In genomic region chr22:24727218-24727851, GRCh38 we compare ENCODE assay signal across 10 cellular contexts. TPM values are rescaled to one million over a fixed set of nuclear protein-coding genes. Genes with fewer than 3 reads are reported as not detected.
A peak's percentile ranks its signal among the peaks of the same experiment; 100 is the strongest.
DNase-seq lines count a peak whose midpoint lies in the region; ATAC-seq and TF ChIP-seq lines count a peak whose summit lies in the region.
"Had no signal": no experiment of that assay in that cellular context is flagged by ENCODE, and none has a peak within 500 bp of the region (broad histone marks: within the 10 kb centered on the region; RNA-seq: fewer than 3 reads in every experiment).

No MANE protein-coding gene starts in this region.

- DNase-seq in NCI-H2171 treated with DMSO at 0.1 percent for 48 hours (lab: John Stamatoyannopoulos, UW) (peak; percentile 29), NCI-H2171 (lab: John Stamatoyannopoulos, UW) (no peak), OCI-M1 (lab: John Stamatoyannopoulos, UW) (peak; percentile 94), fibroblast of pulmonary artery (ENCODE audit: low read depth) (peak; percentile 92), thyroid gland (peak; percentile 54 to 59)
- no peak for DNase-seq in activated T-helper 2 cell treated with anti-CD3 and anti-CD28 coated beads, Interferon-gamma antibody, Interleukin-2, Interleukin-4, amounts not matched to agents 10 μg/mL and 5 μg/mL and 100 μg/mL, durations not matched to agents 14 hours and 24 hours and 36 hours (ENCODE audit: low spot score)
- DNase-seq: activated naive CD4-positive, alpha-beta T cell treated with anti-CD3 and anti-CD28 coated beads, Interleukin-2, amount 10 ng/mL, durations not matched to agents 7 days and 5 days had no signal

- no peaks in the 10 kb centered on the region for H3K9me3 ChIP-seq in thyroid gland

- H3K27ac Mint-ChIP-seq in activated T-helper 2 cell treated with anti-CD3 and anti-CD28 coated beads, Interferon-gamma antibody, Interleukin-2, Interleukin-4, amounts not matched to agents 10 μg/mL and 5 μg/mL and 100 μg/mL, durations not matched to agents 14 hours and 24 hours and 36 hours = no peak overlapping the region
- H3K27ac Mint-ChIP-seq: activated naive CD4-positive, alpha-beta T cell treated with anti-CD3 and anti-CD28 coated beads, Interleukin-2, amount 10 ng/mL, durations not matched to agents 7 days and 5 days had no signal

- no peaks in the 10 kb centered on the region for H3K9me3 Mint-ChIP-seq in activated T-helper 2 cell treated with anti-CD3 and anti-CD28 coated beads, Interferon-gamma antibody, Interleukin-2, Interleukin-4, amounts not matched to agents 10 μg/mL and 5 μg/mL and 100 μg/mL, durations not matched to agents 14 hours and 24 hours and 36 hours
- H3K9me3 Mint-ChIP-seq: activated naive CD4-positive, alpha-beta T cell treated with anti-CD3 and anti-CD28 coated beads, Interleukin-2, amount 10 ng/mL, durations not matched to agents 7 days and 5 days had no signal

- H3K4me1 Mint-ChIP-seq in activated T-helper 2 cell treated with anti-CD3 and anti-CD28 coated beads, Interferon-gamma antibody, Interleukin-2, Interleukin-4, amounts not matched to agents 10 μg/mL and 5 μg/mL and 100 μg/mL, durations not matched to agents 14 hours and 24 hours and 36 hours (ENCODE audit: low read depth) = no peaks in the 10 kb centered on the region
- H3K4me1 Mint-ChIP-seq: activated naive CD4-positive, alpha-beta T cell treated with anti-CD3 and anti-CD28 coated beads, Interleukin-2, amount 10 ng/mL, durations not matched to agents 7 days and 5 days had no signal

- no peak for TF ChIP-seq POLR2A in thyroid gland (IDR thresholded peaks at IDR 0.05)

- peaks cover 0 to 17% of the 10 kb centered on the region in 2 donors for H3K4me1 ChIP-seq in thyroid gland

- no peak overlapping the region for H3K4me3 Mint-ChIP-seq in activated T-helper 2 cell treated with anti-CD3 and anti-CD28 coated beads, Interferon-gamma antibody, Interleukin-2, Interleukin-4, amounts not matched to agents 10 μg/mL and 5 μg/mL and 100 μg/mL, durations not matched to agents 14 hours and 24 hours and 36 hours (ENCODE audit: low read depth)
- H3K4me3 Mint-ChIP-seq: activated naive CD4-positive, alpha-beta T cell treated with anti-CD3 and anti-CD28 coated beads, Interleukin-2, amount 10 ng/mL, durations not matched to agents 7 days and 5 days had no signal

- TF ChIP-seq CTCF in fibroblast of pulmonary artery (IDR thresholded peaks at IDR 0.05; ENCODE audit: low read length, missing control alignments) = no peak
- no peak for TF ChIP-seq CTCF in thyroid gland (IDR thresholded peaks at IDR 0.05)

- no peak overlapping the region for H3K27ac ChIP-seq in thyroid gland

- H3K36me3 Mint-ChIP-seq in activated T-helper 2 cell treated with anti-CD3 and anti-CD28 coated beads, Interferon-gamma antibody, Interleukin-2, Interleukin-4, amounts not matched to agents 10 μg/mL and 5 μg/mL and 100 μg/mL, durations not matched to agents 14 hours and 24 hours and 36 hours (ENCODE audit: low read depth) = no peaks in the 10 kb centered on the region
- H3K36me3 Mint-ChIP-seq: activated naive CD4-positive, alpha-beta T cell treated with anti-CD3 and anti-CD28 coated beads, Interleukin-2, amount 10 ng/mL, durations not matched to agents 7 days and 5 days had no signal

- H3K27me3 ChIP-seq in thyroid gland = no peaks in the 10 kb centered on the region

- intact Hi-C loops in thyroid gland (cut with DNase I) = no loop called here
- intact Hi-C loops in activated T-helper 2 cell treated with anti-CD3 and anti-CD28 coated beads, Interferon-gamma antibody, Interleukin-2, Interleukin-4, amounts not matched to agents 10 μg/mL and 5 μg/mL and 100 μg/mL, durations not matched to agents 14 hours and 24 hours and 36 hours (cut with micrococcal nuclease) = no loop called here

- no peaks in the 10 kb centered on the region for H3K36me3 ChIP-seq in thyroid gland

- H3K27me3 Mint-ChIP-seq in activated T-helper 2 cell treated with anti-CD3 and anti-CD28 coated beads, Interferon-gamma antibody, Interleukin-2, Interleukin-4, amounts not matched to agents 10 μg/mL and 5 μg/mL and 100 μg/mL, durations not matched to agents 14 hours and 24 hours and 36 hours (ENCODE audit: low read depth) = peaks cover 21% of the 10 kb centered on the region

- ATAC-seq in GM18498 (IDR thresholded peaks at IDR 0.05; ENCODE audit: unreplicated experiment) (no peak), GM21825 (IDR thresholded peaks at IDR 0.05; ENCODE audit: unreplicated experiment) (no peak)

- no peak overlapping the region for H3K4me3 ChIP-seq in fibroblast of pulmonary artery (replicated peaks; ENCODE audit: low read depth, low read length)
- no peak overlapping the region for H3K4me3 ChIP-seq in thyroid gland (replicated peaks in 1 of 3)

- WGBS in thyroid gland, 2 donors = 44 to 60% methylated on average over 4 of the region's 4 CpGs

RNA-seq across cellular contexts. Expression of gene PIWIL3, which starts 47.2 kb away (rescaled TPM):
- not detected for total RNA-seq in thyroid gland
- not detected in 2 replicates for total RNA-seq in activated T-helper 2 cell treated with anti-CD3 and anti-CD28 coated beads, Interferon-gamma antibody, Interleukin-2, Interleukin-4, amounts not matched to agents 10 μg/mL and 5 μg/mL and 100 μg/mL, durations not matched to agents 14 hours and 24 hours and 36 hours
- total RNA-seq: subcutaneous adipose tissue had no signal

Comparison
In these comparisons a context has a peak if more than half of its experiments do, and no peak if none do; other contexts are left out.
1. DNase-seq: peak in NCI-H2171 treated with DMSO at 0.1 percent for 48 hours (single experiment), OCI-M1 (single experiment), fibroblast of pulmonary artery (single experiment) and thyroid gland (2 of 2); none in NCI-H2171 (single experiment) and activated T-helper 2 cell treated with anti-CD3 and anti-CD28 coated beads, Interferon-gamma antibody, Interleukin-2, Interleukin-4, amounts not matched to agents 10 μg/mL and 5 μg/mL and 100 μg/mL, durations not matched to agents 14 hours and 24 hours and 36 hours (single experiment).